In the genomic region with DNA sequence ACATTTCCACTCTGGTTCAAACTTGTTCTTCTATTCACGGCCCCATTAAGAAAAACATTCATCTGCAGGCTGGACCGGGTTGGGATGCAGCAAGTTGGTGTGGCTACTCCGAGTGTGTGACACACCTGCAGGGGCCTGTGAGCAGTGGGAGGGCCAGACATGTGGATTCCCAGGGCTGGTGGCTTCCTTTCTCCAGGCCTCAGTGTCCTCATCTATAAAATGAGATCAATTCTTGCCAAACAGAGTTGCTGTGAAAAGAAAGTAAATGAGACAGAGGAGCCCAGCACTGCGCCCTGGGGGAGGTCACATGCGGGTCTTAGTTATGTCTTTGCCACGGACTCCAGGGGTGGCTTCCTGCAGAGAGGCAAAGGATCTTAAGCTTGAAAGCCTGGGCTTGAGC, we compare ENCODE assay signal across 17 cellular contexts. TPM values are rescaled to one million over a fixed set of nuclear protein-coding genes. Genes with fewer than 3 reads are reported as not detected.
DNase-seq lines count a peak whose midpoint lies in the region; ATAC-seq and TF ChIP-seq lines count a peak whose summit lies in the region.
"Had no signal": no experiment of that assay in that cellular context is flagged by ENCODE, and none has a peak within 500 bp of the region (broad histone marks: within the 10 kb centered on the region; RNA-seq: fewer than 3 reads in every experiment).

No MANE protein-coding gene starts in this region.

- no peak overlapping the region for H3K4me3 ChIP-seq in heart right ventricle
- H3K4me3 ChIP-seq in esophagus muscularis mucosa: peak overlapping the region; percentile 15 to 26 (median 20)
- H3K4me3 ChIP-seq in neuronal stem cell (ENCODE audit: low read length in 2 of 2): no peak overlapping the region
- H3K4me3 ChIP-seq in uterus: no peak overlapping the region
- no peak overlapping the region for H3K4me3 ChIP-seq in left lung
- H3K4me3 ChIP-seq: psoas muscle, thyroid gland had no signal

- no peak overlapping the region for H3K18ac ChIP-seq in neuronal stem cell (ENCODE audit: low read length)

- H3K4me1 ChIP-seq in heart right ventricle (peaks cover 6 to 65% (median 35%) of the 10 kb centered on the region in 9 donors), esophagus muscularis mucosa (peaks cover 42 to 82% (median 65%) of the 10 kb centered on the region in 4 donors), neuronal stem cell (ENCODE audit: control insufficient read depth in 2 of 2, insufficient read depth in 1 of 2, low read depth in 1 of 2, low read length in 2 of 2) (peaks cover 17 to 21% of the 10 kb centered on the region in 2 donors), uterus (peaks cover 0 to 17% of the 10 kb centered on the region in 2 donors), left lung (peaks cover 6 to 42% of the 10 kb centered on the region in 2 donors)

- no peak overlapping the region for H2AK5ac ChIP-seq in neuronal stem cell (ENCODE audit: low read depth, low read length)

- H3K79me1 ChIP-seq in neuronal stem cell (ENCODE audit: low read depth, low read length): no peaks in the 10 kb centered on the region

- TF ChIP-seq POLR2A in esophagus muscularis mucosa (IDR thresholded peaks at IDR 0.05; ENCODE audit: low read depth) (no peak), uterus (IDR thresholded peaks at IDR 0.05) (no peak)

- no peak overlapping the region for H4K8ac ChIP-seq in neuronal stem cell (ENCODE audit: low read depth, low read length)

- intact Hi-C loops in heart right ventricle (cut with DNase I) (no loop called here), Right ventricle myocardium superior (cut with DNase I) (no loop called here), esophagus muscularis mucosa (cut with DNase I) (no loop called here), uterus (cut with DNase I; ENCODE audit: low total_unique reads) (no loop called here), left lung (cut with DNase I) (no loop called here)

- no peak overlapping the region for H4K91ac ChIP-seq in neuronal stem cell (ENCODE audit: low read depth, low read length, poor library complexity)

- no peak overlapping the region for H3K23ac ChIP-seq in neuronal stem cell (ENCODE audit: low read depth, low read length, poor library complexity)

- H3K9ac ChIP-seq in neuronal stem cell (ENCODE audit: low read depth, low read length, poor library complexity): no peak overlapping the region
- H3K9ac ChIP-seq: SK-N-SH had no signal

- H3K27ac ChIP-seq in heart right ventricle (peak overlapping the region in 8 of 10 donors; percentile 28 to 72 (median 46)), esophagus muscularis mucosa (replicated peaks in 1 of 4) (peak overlapping the region; percentile 95 to 96 (median 96)), neuronal stem cell (replicated peaks; ENCODE audit: low read length) (no peak overlapping the region), uterus (peak overlapping the region; percentile 94 to 96), left lung (no peak overlapping the region)

- H3K27me3 ChIP-seq in heart right ventricle (no peaks in the 10 kb centered on the region), esophagus muscularis mucosa (no peaks in the 10 kb centered on the region), neuronal stem cell (ENCODE audit: control insufficient read depth in 3 of 3, insufficient read depth in 3 of 3, low read depth in 1 of 3, low read length in 3 of 3) (no peaks in the 10 kb centered on the region), uterus (no peaks in the 10 kb centered on the region), left lung (no peaks in the 10 kb centered on the region)
- H3K27me3 ChIP-seq: thyroid gland had no signal

- no peak overlapping the region for H3K4ac ChIP-seq in neuronal stem cell (ENCODE audit: low read length)

- peak overlapping the region; percentile 54 for H2AFZ ChIP-seq in neuronal stem cell (ENCODE audit: low read length)

- H3K36me3 ChIP-seq in heart right ventricle (peaks cover 0 to 47% (median 7%) of the 10 kb centered on the region in 9 donors), esophagus muscularis mucosa (peaks cover 22 to 46% (median 41%) of the 10 kb centered on the region in 4 donors), neuronal stem cell (replicated peaks in 1 of 2; ENCODE audit: control insufficient read depth in 2 of 2, insufficient read depth in 2 of 2, low read length in 2 of 2) (peaks cover 6 to 38% of the 10 kb centered on the region in 2 donors), uterus (no peaks in the 10 kb centered on the region), left lung (peaks cover 0 to 41% of the 10 kb centered on the region in 2 donors)

- no peak overlapping the region for H2BK12ac ChIP-seq in neuronal stem cell (ENCODE audit: low read length)

- no peak for DNase-seq in heart right ventricle
- DNase-seq in Right ventricle myocardium superior: no peak
- no peak for DNase-seq in esophagus muscularis mucosa (ENCODE audit: extremely low spot score)
- DNase-seq in neuronal stem cell (ENCODE audit: low spot score): no peak
- no peak for DNase-seq in uterus
- no peak for DNase-seq in NCI-H1092 (lab: John Stamatoyannopoulos, UW)
- DNase-seq in left lung: no peak
- DNase-seq in medulla oblongata (ENCODE audit: extremely low spot score): no peak
- DNase-seq: activated naive CD4-positive, alpha-beta T cell; effector memory CD4-positive, alpha-beta T cell; GF-D8; Kasumi-1; NCI-H446 treated with DMSO at 0.1 percent for 48 hours; OCI-M1; psoas muscle; SK-N-SH had no signal

- no peak overlapping the region for H2BK120ac ChIP-seq in neuronal stem cell (ENCODE audit: low read depth, low read length)

- WGBS in heart right ventricle, 2 donors: 55 to 68% methylated on average over 6 of the region's 6 CpGs
- 37% methylated on average over 6 of the region's 6 CpGs for WGBS in esophagus muscularis mucosa
- no CpG with 5 or more reads among the region's 6 CpGs for WGBS in neuronal stem cell (ENCODE audit: extremely low coverage in 2 of 2, insufficient read length in 2 of 2, insufficient replicate concordance in 1 of 2), 2 donors

- no peak overlapping the region for H2BK15ac ChIP-seq in neuronal stem cell (ENCODE audit: low read length)

- TF ChIP-seq CTCF in heart right ventricle (IDR thresholded peaks at IDR 0.05) (no peak), esophagus muscularis mucosa (IDR thresholded peaks at IDR 0.05) (no peak), uterus (IDR thresholded peaks at IDR 0.05) (no peak), left lung (IDR thresholded peaks at IDR 0.05) (no peak)

- H3K9me3 ChIP-seq in heart right ventricle: no peaks in the 10 kb centered on the region
- no peaks in the 10 kb centered on the region for H3K9me3 ChIP-seq in esophagus muscularis mucosa
- H3K9me3 ChIP-seq in neuronal stem cell (replicated peaks in 1 of 2; ENCODE audit: control insufficient read depth in 2 of 2, insufficient read depth in 1 of 2, low read depth in 1 of 2, low read length in 2 of 2): no peaks in the 10 kb centered on the region
- H3K9me3 ChIP-seq in uterus: no peaks in the 10 kb centered on the region
- H3K9me3 ChIP-seq in left lung: no peaks in the 10 kb centered on the region
- H3K9me3 ChIP-seq: psoas muscle, SK-N-SH, thyroid gland had no signal

- TF ChIP-seq EP300 in esophagus muscularis mucosa (IDR thresholded peaks at IDR 0.05): no peak

- H2BK5ac ChIP-seq in neuronal stem cell (ENCODE audit: low read length): no peak overlapping the region

- ATAC-seq in heart right ventricle (no peak), Right ventricle myocardium superior (ENCODE audit: poor library complexity) (no peak), left lung (no peak)
- ATAC-seq: psoas muscle had no signal

- no peak overlapping the region for H3K4me2 ChIP-seq in neuronal stem cell (ENCODE audit: insufficient read depth, low read length, poor library complexity, severe bottlenecking)
- H3K4me2 ChIP-seq: SK-N-SH had no signal

- H3K14ac ChIP-seq in neuronal stem cell (ENCODE audit: low read length): no peak overlapping the region

RNA-seq across cellular contexts. Expression of a gene that starts 5.2 kb away (rescaled TPM):
- total RNA-seq in heart right ventricle (10 to 100 TPM; 13.0 to 26.9 (median 16.5) TPM), Right ventricle myocardium superior (13.5 TPM), esophagus muscularis mucosa (100 to 1,000 TPM in 1 of 4 donors, 10 to 100 TPM in 3; 51.2 to 136 (median 71.2) TPM), uterus (10 to 100 TPM in 3 of 4 donors, 1 to 10 TPM in 1; 7.4 to 96.6 (median 46.6) TPM), left lung (10 to 100 TPM; 35.8 to 36.8 TPM)
- polyA plus RNA-seq in heart right ventricle: 10 to 100 TPM in 1 of 2 donors, 1 to 10 TPM in 1; 9.3 to 10.3 TPM
- polyA plus RNA-seq in neuronal stem cell (2013, experiment 1 of 2): 12.2 TPM
- 12.4 TPM for polyA plus RNA-seq in neuronal stem cell (2013, experiment 2 of 2)

RNA-seq across cellular contexts. Expression of a gene that starts 42.1 kb away (rescaled TPM):
- total RNA-seq in heart right ventricle (1 to 10 TPM in 2 of 10 donors, under 1 TPM in 8; 0.17 to 1.1 (median 0.55) TPM), Right ventricle myocardium superior (0.30 TPM), esophagus muscularis mucosa (not detected), uterus (under 1 TPM in 2 of 4 donors, not detected in 2; 0.40 to 0.76 TPM), left lung (under 1 TPM; 0.26 to 0.65 TPM)
- under 1 TPM; 0.22 to 0.25 TPM for polyA plus RNA-seq in heart right ventricle
- polyA plus RNA-seq in neuronal stem cell (2013, experiment 1 of 2): 1.3 TPM
- 1.1 TPM for polyA plus RNA-seq in neuronal stem cell (2013, experiment 2 of 2)

RNA-seq across cellular contexts. Expression of a gene that starts 42.2 kb away (rescaled TPM):
- total RNA-seq in heart right ventricle (10 to 100 TPM; 62.4 to 95.7 (median 76.6) TPM), Right ventricle myocardium superior (85.7 TPM), esophagus muscularis mucosa (10 to 100 TPM; 45.7 to 93.0 (median 72.1) TPM), uterus (10 to 100 TPM; 31.5 to 63.8 (median 43.3) TPM), left lung (10 to 100 TPM; 58.3 to 64.9 TPM)
- polyA plus RNA-seq in heart right ventricle: 100 to 1,000 TPM; 150 to 200 TPM
- 108 TPM for polyA plus RNA-seq in neuronal stem cell (2013, experiment 1 of 2)
- polyA plus RNA-seq in neuronal stem cell (2013, experiment 2 of 2): 103 TPM

Comparison
In these comparisons a context has a peak if more than half of its experiments do, and no peak if none do; other contexts are left out.
1. H3K27ac ChIP-seq: peak in heart right ventricle (8 of 10), esophagus muscularis mucosa (4 of 4) and uterus (2 of 2); none in neuronal stem cell (single experiment) and left lung (0 of 2).
2. H3K4me3 ChIP-seq: peak in esophagus muscularis mucosa (4 of 4); none in heart right ventricle (0 of 10), neuronal stem cell (0 of 2), uterus (0 of 2) and left lung (0 of 2).